In the genomic region with DNA sequence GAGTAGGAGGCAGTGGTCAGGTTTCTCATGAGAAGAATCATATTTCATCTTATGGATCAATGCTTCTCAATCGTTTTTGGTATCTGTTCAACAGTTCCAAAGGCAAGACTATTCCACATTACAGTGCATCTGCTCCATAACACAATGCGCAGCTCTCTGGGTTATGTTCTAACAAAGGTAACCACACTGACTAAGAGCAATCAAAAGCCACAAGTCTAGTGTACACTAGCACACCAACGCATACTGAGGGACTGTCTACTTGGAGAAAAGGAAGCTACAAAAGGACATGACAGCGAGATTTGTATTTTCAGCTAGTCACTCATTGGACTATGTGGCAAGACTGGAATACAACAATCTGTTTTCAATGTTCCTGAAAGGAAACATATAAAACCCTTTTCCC, we compare ENCODE assay signal across 28 cellular contexts. TPM values are rescaled to one million over a fixed set of nuclear protein-coding genes. Genes with fewer than 3 reads are reported as not detected.
DNase-seq lines count a peak whose midpoint lies in the region; ATAC-seq, FAIRE-seq and TF ChIP-seq lines count a peak whose summit lies in the region.
"Had no signal": no experiment of that assay in that cellular context is flagged by ENCODE, and none has a peak within 500 bp of the region (broad histone marks: within the 10 kb centered on the region; RNA-seq: fewer than 3 reads in every experiment).

No MANE protein-coding gene starts in this region.

- no peaks in the 10 kb centered on the region for H3K27me3 ChIP-seq in BJ (ENCODE audit: control insufficient read depth, insufficient read depth, low read length)
- H3K27me3 ChIP-seq: adrenal gland, esophagus squamous epithelium, pancreas, right atrium auricular region had no signal

- no peak for TF ChIP-seq POLR2A in GM12892 (IDR thresholded peaks at IDR 0.05; ENCODE audit: low read depth, low read length)

- H3K36me3 ChIP-seq in BJ (ENCODE audit: control insufficient read depth, insufficient read depth, low read length): peaks cover 2% of the 10 kb centered on the region; the same call in 1 of the 2 replicates

- POLR2A ChIA-PET in BJ (lab: Charles Lee): no interaction called here

- CTCF ChIA-PET in BJ (lab: Yijun Ruan, JAX): no interaction called here

- peaks cover 12% of the 10 kb centered on the region for H3K36me3 Mint-ChIP-seq in memory B cell

- no peaks in the 10 kb centered on the region for H3K27me3 Mint-ChIP-seq in memory B cell
- H3K27me3 Mint-ChIP-seq: CD4-positive, alpha-beta memory T cell; effector memory CD8-positive, alpha-beta T cell; natural killer cell treated with Interleukin-12 subunit alpha and Interleukin-12 subunit beta and Interleukin-15 and Interleukin-18, amount 100 ng/mL, for 72 hours had no signal

- ATAC-seq in memory B cell (ENCODE audit: low read depth): no peak
- no peak for ATAC-seq in HG03521 (IDR thresholded peaks at IDR 0.05; ENCODE audit: unreplicated experiment)
- ATAC-seq in GM21576 (IDR thresholded peaks at IDR 0.05; ENCODE audit: unreplicated experiment): no peak
- ATAC-seq: effector memory CD8-positive, alpha-beta T cell; pancreas had no signal

- peak; percentile 75 for FAIRE-seq in GM12892 (lab: Jason Lieb, UNC)
- FAIRE-seq: islet of Langerhans, pancreas had no signal

- no peaks in the 10 kb centered on the region for H3K9me3 Mint-ChIP-seq in memory B cell
- H3K9me3 Mint-ChIP-seq: CD4-positive, alpha-beta memory T cell; effector memory CD8-positive, alpha-beta T cell; natural killer cell treated with Interleukin-12 subunit alpha and Interleukin-12 subunit beta and Interleukin-15 and Interleukin-18, amount 100 ng/mL, for 72 hours had no signal

- H3K27ac Mint-ChIP-seq in memory B cell: peak overlapping the region; percentile 65
- H3K27ac Mint-ChIP-seq: natural killer cell treated with Interleukin-12 subunit alpha and Interleukin-12 subunit beta and Interleukin-15 and Interleukin-18, amount 100 ng/mL, for 72 hours had no signal

- no peak for TF ChIP-seq CTCF in BJ (IDR thresholded peaks at IDR 0.05; ENCODE audit: insufficient read depth, low read depth, low read length)

- DNase-seq in BJ (ENCODE audit: low read depth) (peak; percentile 3), GM12892 (ENCODE audit: insufficient read length) (no peak), astrocyte of the hippocampus (ENCODE audit: low read depth, low spot score) (peak; percentile 30), memory B cell (ENCODE audit: low spot score in 2 of 2) (no peak), NCI-H510A (lab: John Stamatoyannopoulos, UW) (no peak)
- DNase-seq: activated gamma-delta T cell; adrenal gland; CD4-positive, alpha-beta memory T cell; effector memory CD8-positive, alpha-beta T cell; esophagus squamous epithelium; H7; NCI-H1105; NCI-H2081; NCI-H510A treated with DMSO at 0.1 percent for 48 hours; NK-92 treated with Interleukin-12 subunit alpha and Interleukin-12 subunit beta, amount 100 ng/mL, for 24 hours; pancreas; SHP77; stimulated activated CD4-positive, alpha-beta T cell treated with anti-CD3 and anti-CD28 coated beads, Interleukin-4, amount 100 ng/mL, for 24 hours; stimulated activated naive CD4-positive, alpha-beta T cell; T-helper 9 cell; WERI-Rb-1 had no signal

- H3K4me1 Mint-ChIP-seq in memory B cell: peaks cover 20% of the 10 kb centered on the region

- H3K4me3 Mint-ChIP-seq in memory B cell: no peak overlapping the region
- H3K4me3 Mint-ChIP-seq: natural killer cell treated with Interleukin-12 subunit alpha and Interleukin-12 subunit beta and Interleukin-15 and Interleukin-18, amount 100 ng/mL, for 72 hours had no signal

- H3K4me3 ChIP-seq in BJ (ENCODE audit: low read depth, low read length): no peak overlapping the region
- H3K4me3 ChIP-seq: adrenal gland, coronary artery, esophagus squamous epithelium, pancreas, right atrium auricular region, thoracic aorta had no signal

RNA-seq across cellular contexts. Expression of a gene that starts 35.8 kb away (rescaled TPM):
- 12.9 and 18.2 TPM in 2 replicates for polyA plus RNA-seq in BJ (2011; rRNA removed)
- 24.5 and 32.7 TPM in 2 replicates for polyA minus RNA-seq in BJ (2011; rRNA and poly(A)+ RNA removed)
- polyA plus RNA-seq in GM12892 (2012; ENCODE audit: missing spikeins): 23.5 TPM

Comparison
In these comparisons a context has a peak if more than half of its experiments do, and no peak if none do; other contexts are left out.
1. DNase-seq: peak in BJ (single experiment) and astrocyte of the hippocampus (single experiment); none in GM12892 (single experiment), memory B cell (0 of 2) and NCI-H510A (single experiment).